In genomic region chr11:11316651-11317050, GRCh38 we compare ENCODE assay signal across 22 cellular contexts.
"Had no signal": no experiment of that assay in that cellular context is flagged by ENCODE, and none has a peak within 500 bp of the region (broad histone marks: within the 10 kb centered on the region; RNA-seq: fewer than 3 reads in every experiment).

No MANE protein-coding gene starts in this region.

- H3K27me3 ChIP-seq: hepatocyte, ovary, right atrium auricular region, right lobe of liver, tibial nerve, vagina had no signal

- H3K36me3 Mint-ChIP-seq: naive B cell; natural killer cell; stimulated activated memory B cell treated with anti-CD40 and anti-IgM and Interleukin-4, amounts not matched to agents 10 μg/mL and 1 μg/mL and 100 μg/mL, for 72 hours; type B pancreatic cell had no signal

- H3K4me1 Mint-ChIP-seq: naive B cell; natural killer cell; stimulated activated naive CD8-positive, alpha-beta T cell treated with anti-CD3 and anti-CD28 coated beads, Interleukin-15, amount 100 ng/mL, for 72 hours had no signal

- DNase-seq: islet precursor cell; left ventricle myocardium inferior; naive B cell; natural killer cell; ovary; right lobe of liver; stimulated activated CD4-positive, alpha-beta T cell treated with anti-CD3 and anti-CD28 coated beads, Interleukin-1b, Interleukin-23, amount 100 ng/mL, for 48 hours; stimulated activated CD4-positive, alpha-beta T cell treated with anti-CD3 and anti-CD28 coated beads, Interleukin-2, amount 100 ng/mL, for 48 hours; stimulated activated CD4-positive, alpha-beta T cell treated with anti-CD3 and anti-CD28 coated beads, Interleukin-4, amount 100 ng/mL, for 4 hours; stimulated activated CD8-positive, alpha-beta memory T cell treated with anti-CD3 and anti-CD28 coated beads, Interleukin-4, amount 100 ng/mL, for 48 hours; stimulated activated naive CD4-positive, alpha-beta T cell treated with Interleukin-2 at 50 U/mL for 16 hours; stimulated activated naive CD8-positive, alpha-beta T cell treated with anti-CD3 and anti-CD28 coated beads, Interleukin-15, amount 100 ng/mL, for 72 hours; substantia nigra had no signal

- H3K4me3 Mint-ChIP-seq: naive B cell; natural killer cell; stimulated activated memory B cell treated with anti-CD40 and anti-IgM and Interleukin-4, amounts not matched to agents 10 μg/mL and 1 μg/mL and 100 μg/mL, for 72 hours; stimulated activated naive CD8-positive, alpha-beta T cell treated with anti-CD3 and anti-CD28 coated beads, Interleukin-15, amount 100 ng/mL, for 72 hours; type B pancreatic cell had no signal

- H3K4me3 ChIP-seq: hepatocyte, left ventricle myocardium inferior, lung, ovary, right atrium auricular region, right lobe of liver, smooth muscle cell, tibial nerve, vagina had no signal

- H3K36me3 ChIP-seq: ovary, right atrium auricular region, right lobe of liver, vagina had no signal

- H3K27ac ChIP-seq: hepatocyte, left ventricle myocardium inferior, ovary, right atrium auricular region, right lobe of liver, tibial nerve, vagina had no signal

- ATAC-seq: natural killer cell; right lobe of liver; stimulated activated memory B cell treated with anti-CD40 and anti-IgM and Interleukin-4, amounts not matched to agents 10 μg/mL and 1 μg/mL and 100 μg/mL, for 72 hours; stimulated activated naive CD8-positive, alpha-beta T cell treated with anti-CD3 and anti-CD28 coated beads, Interleukin-15, amount 100 ng/mL, for 72 hours had no signal

- H3K9me3 Mint-ChIP-seq: natural killer cell; stimulated activated memory B cell treated with anti-CD40 and anti-IgM and Interleukin-4, amounts not matched to agents 10 μg/mL and 1 μg/mL and 100 μg/mL, for 72 hours; stimulated activated naive CD8-positive, alpha-beta T cell treated with anti-CD3 and anti-CD28 coated beads, Interleukin-15, amount 100 ng/mL, for 72 hours; type B pancreatic cell had no signal

- H3K27ac Mint-ChIP-seq: naive B cell; natural killer cell; progenitor cell of endocrine pancreas; stimulated activated naive CD8-positive, alpha-beta T cell treated with anti-CD3 and anti-CD28 coated beads, Interleukin-15, amount 100 ng/mL, for 72 hours; type B pancreatic cell had no signal

- H3K27me3 Mint-ChIP-seq: progenitor cell of endocrine pancreas; stimulated activated naive CD8-positive, alpha-beta T cell treated with anti-CD3 and anti-CD28 coated beads, Interleukin-15, amount 100 ng/mL, for 72 hours had no signal

- H3K9me3 ChIP-seq: left ventricle myocardium inferior, ovary, right atrium auricular region, right lobe of liver, tibial nerve, vagina had no signal
